Comparison of ENCODE assay signal across 8 cellular contexts in genomic region chr20:50509923-50510705, GRCh38. TPM values are rescaled to one million over a fixed set of nuclear protein-coding genes. Genes with fewer than 3 reads are reported as not detected.
DNase-seq lines count a peak whose midpoint lies in the region; ATAC-seq and TF ChIP-seq lines count a peak whose summit lies in the region.

Gene PTPN1 (plus strand): TSS chr20:50510383. CDS start chr20:50510528, 145 bp downstream.

- POLR2A ChIA-PET in activated B cell treated with CpG ODN at 0.5 μM for 24 hours (lab: Charles Lee) = interaction anchor here (1.3 to 36.7 kb wide), 12 partner anchors 11 to 421 kb away, joined by 3 to 1679 read pairs (median 9); partner anchors contain the start of gene ADNP

- TF ChIP-seq CTCF in activated B cell treated with CpG ODN at 0.5 μM for 24 hours (IDR thresholded peaks at IDR 0.05) = no peak
- peak in 5 of 11 experiments; percentile 15 to 52 (median 29) for TF ChIP-seq CTCF in spleen (IDR thresholded peaks at IDR 0.05 in 8 of 11, conservative IDR thresholded peaks at IDR 0.05 in 3 of 11)

- no peaks in the 10 kb centered on the region for H3K9me3 Mint-ChIP-seq in activated B cell treated with CpG ODN at 0.5 μM for 24 hours
- peaks cover 0 to 2% (median 0%) of the 10 kb centered on the region in 6 donors for H3K9me3 Mint-ChIP-seq in immature natural killer cell

- intact Hi-C loops in activated B cell treated with CpG ODN at 0.5 μM for 24 hours (cut with micrococcal nuclease) (loop anchor here (1.0 to 10.0 kb wide), 9 partner anchors 12 to 1235 kb away; partner anchors contain the start of genes ADNP, CEBPB, PARD6B and ZNFX1), spleen (cut with DNase I; ENCODE audit: low total_unique reads) (no loop called here)

- H3K9me3 ChIP-seq in spleen = no peaks in the 10 kb centered on the region

- H3K4me3 Mint-ChIP-seq in activated B cell treated with CpG ODN at 0.5 μM for 24 hours (peak within 1 kb of the TSS; percentile 90), immature natural killer cell (peak within 1 kb of the TSS; percentile 91 to 97 (median 95))

- no peaks in the 10 kb centered on the region for H3K27me3 Mint-ChIP-seq in activated B cell treated with CpG ODN at 0.5 μM for 24 hours
- peaks cover 0 to 9% (median 4%) of the 10 kb centered on the region in 3 donors for H3K27me3 Mint-ChIP-seq in immature natural killer cell (ENCODE audit: low read depth in 3 of 3)

- WGBS in spleen, 5 donors = 0 to 3% (median 1%) methylated on average over 19 to 64 of the region's 64 CpGs

- peak within 1 kb of the TSS; percentile 64 for H3K27ac ChIP-seq in caudate nucleus (ENCODE audit: low read depth, low read length)
- peak within 1 kb of the TSS; percentile 87 to 99 (median 96) for H3K27ac ChIP-seq in spleen

- peak; percentile 96 to 99 (median 97) for TF ChIP-seq POLR2A in spleen (IDR thresholded peaks at IDR 0.05)

- peaks cover 44 to 67% (median 52%) of the 10 kb centered on the region in 6 donors for H3K4me1 ChIP-seq in spleen

- peaks cover 43% of the 10 kb centered on the region for H3K36me3 Mint-ChIP-seq in activated B cell treated with CpG ODN at 0.5 μM for 24 hours (ENCODE audit: low read depth)
- H3K36me3 Mint-ChIP-seq in immature natural killer cell = no peaks in the 10 kb centered on the region

- H3K36me3 ChIP-seq in spleen = no peaks in the 10 kb centered on the region

- CTCF ChIA-PET in activated B cell treated with CpG ODN at 0.5 μM for 24 hours (lab: Charles Lee) = interaction anchor here (1.2 to 1.6 kb wide), 5 partner anchors 10 to 69 kb away, joined by 4 to 6 read pairs (median 5); no protein-coding TSS in a partner anchor

- H3K4me1 Mint-ChIP-seq in activated B cell treated with CpG ODN at 0.5 μM for 24 hours = peaks cover 48% of the 10 kb centered on the region
- peaks cover 51 to 53% of the 10 kb centered on the region in 2 donors for H3K4me1 Mint-ChIP-seq in immature natural killer cell

- DNase-seq in AG08395 (ENCODE audit: low spot score) (peak; percentile 99), NCI-H345 (lab: John Stamatoyannopoulos, UW) (peak; percentile 100), activated B cell treated with CpG ODN at 0.5 μM for 24 hours (peak; percentile 97), caudate nucleus (lab: John Stamatoyannopoulos, UW) (peak; percentile 45 to 99 (median 96)), immature natural killer cell (peak; percentile 99), spleen (peak; percentile 98)

- no peaks in the 10 kb centered on the region for H3K27me3 ChIP-seq in spleen (replicated peaks in 1 of 7)

- ATAC-seq in GM18909 (IDR thresholded peaks at IDR 0.05; ENCODE audit: poor library complexity, unreplicated experiment) = peak; percentile 90
- peak; percentile 93 for ATAC-seq in HG03175 (IDR thresholded peaks at IDR 0.05; ENCODE audit: unreplicated experiment)
- peak; percentile 90 for ATAC-seq in activated B cell treated with CpG ODN at 0.5 μM for 24 hours (ENCODE audit: low read depth)

- H3K27ac Mint-ChIP-seq in activated B cell treated with CpG ODN at 0.5 μM for 24 hours (peak within 1 kb of the TSS; percentile 96), immature natural killer cell (peak within 1 kb of the TSS; percentile 86 to 97 (median 93))

- peak within 1 kb of the TSS; percentile 84 to 100 (median 94) for H3K4me3 ChIP-seq in spleen

RNA-seq across cellular contexts. Expression of gene PTPN1, which starts in this region (rescaled TPM):
- total RNA-seq in activated B cell treated with CpG ODN at 0.5 μM for 24 hours (212 and 227 TPM in 2 replicates), spleen (10 to 100 TPM; 60.3 to 84.9 (median 73.5) TPM)
- polyA plus RNA-seq in immature natural killer cell (10 to 100 TPM; 18.4 to 38.3 (median 19.4) TPM), spleen (10 to 100 TPM; 20.5 to 42.1 (median 25.0) TPM)

Comparison
In these comparisons a context has a peak if more than half of its experiments do, and no peak if none do; other contexts are left out.
1. Peak in every context shown above with its lines: DNase-seq, ATAC-seq, H3K4me3 ChIP-seq and H3K27ac ChIP-seq.